Comparison of ENCODE assay signal across 11 cellular contexts in genomic region chr16:84741351-84741791, GRCh38. TPM values are rescaled to one million over a fixed set of nuclear protein-coding genes. Genes with fewer than 3 reads are reported as not detected.
A peak's percentile ranks its signal among the peaks of the same experiment; 100 is the strongest.
DNase-seq lines count a peak whose midpoint lies in the region; ATAC-seq, FAIRE-seq and TF ChIP-seq lines count a peak whose summit lies in the region.
"Had no signal": no experiment of that assay in that cellular context is flagged by ENCODE, and none has a peak within 500 bp of the region (broad histone marks: within the 10 kb centered on the region; RNA-seq: fewer than 3 reads in every experiment).

No MANE protein-coding gene starts in this region.

- no peaks in the 10 kb centered on the region for H3K9me3 Mint-ChIP-seq in nephron progenitor cell
- H3K9me3 Mint-ChIP-seq: activated naive CD8-positive, alpha-beta T cell treated with anti-CD3 and anti-CD28 coated beads, Interleukin-2, amount 10 ng/mL, durations not matched to agents 7 days and 5 days had no signal

- no peaks in the 10 kb centered on the region for H3K27me3 Mint-ChIP-seq in nephron progenitor cell (ENCODE audit: low read depth, poor library complexity)
- H3K27me3 Mint-ChIP-seq: activated naive CD8-positive, alpha-beta T cell treated with anti-CD3 and anti-CD28 coated beads, Interleukin-2, amount 10 ng/mL, durations not matched to agents 7 days and 5 days had no signal

- no peak overlapping the region for H3K4me3 Mint-ChIP-seq in nephron progenitor cell
- H3K4me3 Mint-ChIP-seq: activated naive CD8-positive, alpha-beta T cell treated with anti-CD3 and anti-CD28 coated beads, Interleukin-2, amount 10 ng/mL, durations not matched to agents 7 days and 5 days had no signal

- ATAC-seq in HG03135 (IDR thresholded peaks at IDR 0.05; ENCODE audit: unreplicated experiment) (no peak), HG02884 (IDR thresholded peaks at IDR 0.05; ENCODE audit: unreplicated experiment) (no peak), esophagus mucosa (no peak)

- H3K36me3 Mint-ChIP-seq in nephron progenitor cell (ENCODE audit: low read depth), result peaks cover 34% of the 10 kb centered on the region

- TF ChIP-seq CTCF in bronchial epithelial cell (IDR thresholded peaks at IDR 0.05; ENCODE audit: insufficient read depth, low read length, severe bottlenecking) (no peak), nephron progenitor cell (IDR thresholded peaks at IDR 0.05) (no peak)

- H3K27ac Mint-ChIP-seq in nephron progenitor cell, result peak overlapping the region; percentile 3
- H3K27ac Mint-ChIP-seq: activated naive CD8-positive, alpha-beta T cell treated with anti-CD3 and anti-CD28 coated beads, Interleukin-2, amount 10 ng/mL, durations not matched to agents 7 days and 5 days had no signal

- no peak overlapping the region for H3K4me3 ChIP-seq in bronchial epithelial cell (ENCODE audit: low read depth, low read length)
- H3K4me3 ChIP-seq: HAP-1, SJSA1 had no signal

- DNase-seq in CD1c-positive myeloid dendritic cell (ENCODE audit: extremely low spot score), result peak; percentile 47
- DNase-seq in HT1080 (ENCODE audit: low read depth), result peak; percentile 70
- peak; percentile 32 for DNase-seq in bronchial epithelial cell (ENCODE audit: low read depth)
- no peak for DNase-seq in nephron progenitor cell
- DNase-seq: activated naive CD8-positive, alpha-beta T cell treated with anti-CD3 and anti-CD28 coated beads, Interleukin-2, amount 10 ng/mL, durations not matched to agents 7 days and 5 days had no signal

- H3K36me3 ChIP-seq in bronchial epithelial cell (ENCODE audit: control insufficient read depth, insufficient read depth, low read length), result peaks cover 7% of the 10 kb centered on the region

- FAIRE-seq in bronchial epithelial cell (lab: Jason Lieb, UNC), result no peak
- FAIRE-seq: GM12892 had no signal

- no peaks in the 10 kb centered on the region for H3K27me3 ChIP-seq in bronchial epithelial cell (ENCODE audit: control insufficient read depth, insufficient read depth, low read length)
- H3K27me3 ChIP-seq: SJSA1 had no signal

- peaks cover 53% of the 10 kb centered on the region for H3K4me1 Mint-ChIP-seq in nephron progenitor cell

RNA-seq across cellular contexts. Expression of gene USP10, which starts 41.6 kb away (rescaled TPM):
- 72.2 and 99.8 TPM in 2 replicates for total RNA-seq in HT1080 (2014; rRNA removed; shearing (Covaris generic))
- polyA plus RNA-seq in HT1080 (2015; cell fraction: cytosol; rRNA removed), result 74.6 and 85.2 TPM in 2 replicates
- 83.0 and 95.3 TPM in 2 replicates for polyA plus RNA-seq in HT1080 (2015; cell fraction: nucleus; rRNA removed)
- total RNA-seq in bronchial epithelial cell, result 33.7 and 47.1 TPM in 2 replicates
- 63.0 TPM for total RNA-seq in esophagus mucosa
